ENCODE assay signal across 8 cellular contexts in genomic region chr11:106087815-106088435, GRCh38. TPM values are rescaled to one million over a fixed set of nuclear protein-coding genes. Genes with fewer than 3 reads are reported as not detected.
DNase-seq lines count a peak whose midpoint lies in the region; FAIRE-seq and TF ChIP-seq lines count a peak whose summit lies in the region.

No MANE protein-coding gene starts in this region.

- H3K4me3 Mint-ChIP-seq in MCF 10A (ENCODE audit: unreplicated experiment) = peak overlapping the region; percentile 32

- no peaks in the 10 kb centered on the region for H3K9me3 ChIP-seq in Karpas-422 (ENCODE audit: low read length)
- no peaks in the 10 kb centered on the region for H3K9me3 ChIP-seq in kidney (ENCODE audit: control insufficient read depth in 1 of 2, low read length in 2 of 2)

- H3K4me1 ChIP-seq in Karpas-422 (ENCODE audit: low read length) (peaks cover 23% of the 10 kb centered on the region), kidney (ENCODE audit: control insufficient read depth in 1 of 2, insufficient read depth in 1 of 2, low read depth in 1 of 2, low read length in 2 of 2) (peaks cover 6 to 8% of the 10 kb centered on the region in 2 donors)

- no peak overlapping the region for H3K27ac Mint-ChIP-seq in MCF 10A (ENCODE audit: low read depth, unreplicated experiment)

- no peak for DNase-seq in GM12864 (ENCODE audit: low read depth)
- DNase-seq in Karpas-422 = peak; percentile 91
- peak; percentile 35 for DNase-seq in SW480 (ENCODE audit: low spot score)
- DNase-seq in MCF 10A (ENCODE audit: unreplicated experiment) = peak; percentile 72
- DNase-seq in kidney = no peak
- DNase-seq in stimulated activated CD4-positive, alpha-beta T cell treated with anti-CD3 and anti-CD28 coated beads, Interleukin-4, amount 100 ng/mL, for 1 hour = peak; percentile 40
- no peak for DNase-seq in GM19240 (ENCODE audit: insufficient read length, low spot score)

- POLR2A ChIA-PET in MCF 10A (lab: Yijun Ruan, JAX) = interaction anchor here (0.7 to 1.5 kb wide), 6 partner anchors 9 to 68 kb away, joined by 3 to 7 read pairs (median 4); partner anchors contain the start of genes AASDHPPT and KBTBD3

- H3K27me3 Mint-ChIP-seq in MCF 10A (ENCODE audit: insufficient read depth, unreplicated experiment) = no peaks in the 10 kb centered on the region

- peaks cover 67% of the 10 kb centered on the region for H3K36me3 Mint-ChIP-seq in MCF 10A (ENCODE audit: insufficient read depth, unreplicated experiment)

- H3K4me3 ChIP-seq in GM12864 (ENCODE audit: low read depth, low read length) (no peak overlapping the region), Karpas-422 (ENCODE audit: low read length) (no peak overlapping the region), kidney (ENCODE audit: low read length in 2 of 2) (no peak overlapping the region)

- H2AFZ ChIP-seq in Karpas-422 (ENCODE audit: low read length) = no peak overlapping the region

- CTCF ChIA-PET in MCF 10A (lab: Yijun Ruan, JAX) = interaction anchor here (0.6 to 2.8 kb wide), 15 partner anchors 8 to 1161 kb away, joined by 3 to 11 read pairs (median 4); no protein-coding TSS in a partner anchor

- peaks cover 48% of the 10 kb centered on the region for H3K4me1 Mint-ChIP-seq in MCF 10A (ENCODE audit: insufficient read depth, unreplicated experiment)

- H4K20me1 ChIP-seq in Karpas-422 (ENCODE audit: insufficient read depth, low read depth, low read length) = peaks cover 64% of the 10 kb centered on the region

- no TSS peak for BruUV-seq in MCF 10A (replicated peaks; lab: Mats Ljungman, UMichigan)

- no peaks in the 10 kb centered on the region for H3K9me2 ChIP-seq in Karpas-422 (replicated peaks; ENCODE audit: insufficient read depth, low read length)

- peaks cover 95% of the 10 kb centered on the region for H3K79me2 ChIP-seq in Karpas-422 (ENCODE audit: low read length)

- peak overlapping the region; percentile 8 for H3K4me2 ChIP-seq in Karpas-422 (ENCODE audit: low read depth, low read length, poor library complexity, severe bottlenecking)

- peak; percentile 23 for FAIRE-seq in kidney (lab: Jason Lieb, UNC)

- no peaks in the 10 kb centered on the region for H3K9me3 Mint-ChIP-seq in MCF 10A (ENCODE audit: unreplicated experiment)

- no peak overlapping the region for H3K9ac ChIP-seq in Karpas-422 (ENCODE audit: low read length)
- H3K9ac ChIP-seq in kidney (ENCODE audit: low read length in 2 of 2) = peak overlapping the region in 1 of 2 donors; percentile 23

- 0 out of 2 replicates have a peak overlapping the region, but pooled peaks have one; percentile 34 for H3K27ac ChIP-seq in 22Rv1
- no peak overlapping the region for H3K27ac ChIP-seq in Karpas-422 (ENCODE audit: low read length)
- no peak overlapping the region for H3K27ac ChIP-seq in kidney (ENCODE audit: low read depth in 2 of 2, low read length in 2 of 2)

- peak; percentile 97 for TF ChIP-seq CTCF in 22Rv1 (IDR thresholded peaks at IDR 0.05)
- peak; percentile 77 for TF ChIP-seq CTCF in GM12864 (IDR thresholded peaks at IDR 0.05; ENCODE audit: low read depth, low read length, missing control alignments)
- peak; percentile 80 for TF ChIP-seq CTCF in MCF 10A (IDR thresholded peaks at IDR 0.05; ENCODE audit: unreplicated experiment)
- peak; percentile 90 for TF ChIP-seq CTCF in kidney (IDR thresholded peaks at IDR 0.05; ENCODE audit: borderline replicate concordance, extremely low read depth, insufficient read depth)

- intact Hi-C loops in MCF 10A (cut with micrococcal nuclease) = loop anchor here (1.0 to 10.0 kb wide), 5 partner anchors 45 to 949 kb away; partner anchors contain the start of gene GUCY1A2
- intact Hi-C loops in kidney (cut with DNase I) = no loop called here

- H3K27me3 ChIP-seq in Karpas-422 (ENCODE audit: low read length) = no peaks in the 10 kb centered on the region

- H3K36me3 ChIP-seq in Karpas-422 (ENCODE audit: insufficient read depth, low read length) (peaks cover 77% of the 10 kb centered on the region), kidney (ENCODE audit: control insufficient read depth in 1 of 2, insufficient read depth in 2 of 2, low read length in 2 of 2) (peaks cover 17 to 22% of the 10 kb centered on the region in 2 donors)

RNA-seq across cellular contexts. Expression of gene AASDHPPT, which starts 10.5 kb away (rescaled TPM):
- total RNA-seq in Karpas-422 (2014; rRNA removed; shearing (Covaris generic); ENCODE audit: low replicate concordance) = 127 and 222 TPM in 2 replicates
- total RNA-seq in MCF 10A (2022) = 55.3 and 56.3 TPM in 2 replicates
- total RNA-seq in kidney = 33.0 TPM
- 20.8 TPM for polyA plus RNA-seq in kidney (ENCODE audit: insufficient read depth, low read depth, low replicate concordance)

RNA-seq across cellular contexts. Expression of gene KBTBD3, which starts 10.8 kb away (rescaled TPM):
- total RNA-seq in Karpas-422 (2014; rRNA removed; shearing (Covaris generic); ENCODE audit: low replicate concordance) = 7.6 and 13.2 TPM in 2 replicates
- total RNA-seq in MCF 10A (2022) (2.9 and 5.1 TPM in 2 replicates), kidney (10.2 TPM)
- 8.1 TPM for polyA plus RNA-seq in kidney (ENCODE audit: insufficient read depth, low read depth, low replicate concordance)

Comparison
In these comparisons a context has a peak if more than half of its experiments do, and no peak if none do; other contexts are left out.
1. DNase-seq: peak in Karpas-422 (single experiment), SW480 (single experiment), MCF 10A (single experiment) and stimulated activated CD4-positive, alpha-beta T cell treated with anti-CD3 and anti-CD28 coated beads, Interleukin-4, amount 100 ng/mL, for 1 hour (single experiment); none in GM12864 (single experiment), kidney (single experiment) and GM19240 (single experiment).
2. Peak in every context shown above with its lines, with median percentiles within 50 percentile points of each other: CTCF ChIP-seq.